Comparison of ENCODE assay signal across 2 cellular contexts in the genomic region with DNA sequence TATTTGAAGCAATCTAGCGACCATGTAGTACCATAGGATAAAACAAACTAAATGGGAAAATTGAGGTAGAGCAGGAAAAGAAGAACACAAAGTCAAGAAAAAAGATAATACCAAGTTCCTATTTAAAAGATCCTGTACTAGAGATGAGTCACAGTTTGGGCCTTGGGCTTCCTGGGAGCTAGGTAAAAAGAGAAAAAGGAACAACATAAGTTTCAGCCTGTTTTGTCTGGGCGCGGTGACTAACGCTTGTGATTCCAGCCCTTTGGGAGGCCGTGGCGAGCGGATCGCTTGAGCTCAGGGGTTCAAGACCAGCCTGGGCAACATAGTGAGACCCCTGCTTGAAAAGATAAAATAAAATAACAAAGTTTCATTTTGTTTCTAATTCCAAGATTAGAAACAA.
TF ChIP-seq lines count a peak whose summit lies in the region.

No MANE protein-coding gene starts in this region.

TF ChIP-seq in A549, 52 proteins besides CTCF, POLR2A, EP300 and RAD21:
- TF ChIP-seq, protein P1, sequence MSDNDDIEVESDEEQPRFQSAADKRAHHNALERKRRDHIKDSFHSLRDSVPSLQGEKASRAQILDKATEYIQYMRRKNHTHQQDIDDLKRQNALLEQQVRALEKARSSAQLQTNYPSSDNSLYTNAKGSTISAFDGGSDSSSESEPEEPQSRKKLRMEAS (IDR thresholded peaks at IDR 0.05), result 0 out of 2 replicates have a peak, but pooled peaks have one; percentile 19
- peak; percentile 59; the same call in 1 of the 2 replicates for TF ChIP-seq FOSL2 (IDR thresholded peaks at IDR 0.05)
- TF ChIP-seq FOSL2 (CRISPR knock-in tag; IDR thresholded peaks at IDR 0.05), result peak; percentile 82
- TF ChIP-seq, protein P2, sequence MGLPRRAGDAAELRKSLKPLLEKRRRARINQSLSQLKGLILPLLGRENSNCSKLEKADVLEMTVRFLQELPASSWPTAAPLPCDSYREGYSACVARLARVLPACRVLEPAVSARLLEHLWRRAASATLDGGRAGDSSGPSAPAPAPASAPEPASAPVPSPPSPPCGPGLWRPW (IDR thresholded peaks at IDR 0.05), result no peak
- TF ChIP-seq JUN (IDR thresholded peaks at IDR 0.05), result peak in 1 of 2 experiments; percentile 55; a peak in 1 of 5 replicates

TF ChIP-seq in HepG2, 621 proteins besides CTCF, POLR2A, EP300 and RAD21:
- TF ChIP-seq GATAD1 (CRISPR knock-in tag; IDR thresholded peaks at IDR 0.05) (0 out of 2 replicates have a peak, but pooled peaks have one; percentile 21), ZMYM3 (CRISPR knock-in tag; IDR thresholded peaks at IDR 0.05) (peak; percentile 60; the same call in 1 of the 2 replicates), FOSL2 (CRISPR knock-in tag; IDR thresholded peaks at IDR 0.05) (peak; percentile 71), ZNF264 (CRISPR knock-in tag; IDR thresholded peaks at IDR 0.05) (peak; percentile 93), ZNF468 (CRISPR knock-in tag; IDR thresholded peaks at IDR 0.05) (no peak), HDAC1 (CRISPR knock-in tag; IDR thresholded peaks at IDR 0.05) (no peak), KDM3A (CRISPR knock-in tag; IDR thresholded peaks at IDR 0.05; ENCODE audit: low read depth) (0 out of 2 replicates have a peak, but pooled peaks have one; percentile 34), CREB1 (IDR thresholded peaks at IDR 0.05) (no peak), CREB1 (CRISPR knock-in tag; IDR thresholded peaks at IDR 0.05) (peak; percentile 13; the same call in 1 of the 2 replicates), ZNF644 (CRISPR knock-in tag; IDR thresholded peaks at IDR 0.05; ENCODE audit: low read depth) (no peak), MED1 (CRISPR knock-in tag; IDR thresholded peaks at IDR 0.05) (peak; percentile 19; the same call in 1 of the 2 replicates), ZNF121 (CRISPR knock-in tag; IDR thresholded peaks at IDR 0.05) (peak; percentile 95), ZBTB38 (CRISPR knock-in tag; IDR thresholded peaks at IDR 0.05) (peak; percentile 75)
- TF ChIP-seq, protein P3, sequence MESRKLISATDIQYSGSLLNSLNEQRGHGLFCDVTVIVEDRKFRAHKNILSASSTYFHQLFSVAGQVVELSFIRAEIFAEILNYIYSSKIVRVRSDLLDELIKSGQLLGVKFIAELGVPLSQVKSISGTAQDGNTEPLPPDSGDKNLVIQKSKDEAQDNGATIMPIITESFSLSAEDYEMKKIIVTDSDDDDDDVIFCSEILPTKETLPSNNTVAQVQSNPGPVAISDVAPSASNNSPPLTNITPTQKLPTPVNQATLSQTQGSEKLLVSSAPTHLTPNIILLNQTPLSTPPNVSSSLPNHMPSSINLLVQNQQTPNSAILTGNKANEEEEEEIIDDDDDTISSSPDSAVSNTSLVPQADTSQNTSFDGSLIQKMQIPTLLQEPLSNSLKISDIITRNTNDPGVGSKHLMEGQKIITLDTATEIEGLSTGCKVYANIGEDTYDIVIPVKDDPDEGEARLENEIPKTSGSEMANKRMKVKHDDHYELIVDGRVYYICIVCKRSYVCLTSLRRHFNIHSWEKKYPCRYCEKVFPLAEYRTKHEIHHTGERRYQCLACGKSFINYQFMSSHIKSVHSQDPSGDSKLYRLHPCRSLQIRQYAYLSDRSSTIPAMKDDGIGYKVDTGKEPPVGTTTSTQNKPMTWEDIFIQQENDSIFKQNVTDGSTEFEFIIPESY (CRISPR knock-in tag; IDR thresholded peaks at IDR 0.05), result peak; percentile 76
TF ChIP-seq in HepG2: peak in this region for 10.
